Comparison of ENCODE assay signal across 7 cellular contexts in the genomic region with DNA sequence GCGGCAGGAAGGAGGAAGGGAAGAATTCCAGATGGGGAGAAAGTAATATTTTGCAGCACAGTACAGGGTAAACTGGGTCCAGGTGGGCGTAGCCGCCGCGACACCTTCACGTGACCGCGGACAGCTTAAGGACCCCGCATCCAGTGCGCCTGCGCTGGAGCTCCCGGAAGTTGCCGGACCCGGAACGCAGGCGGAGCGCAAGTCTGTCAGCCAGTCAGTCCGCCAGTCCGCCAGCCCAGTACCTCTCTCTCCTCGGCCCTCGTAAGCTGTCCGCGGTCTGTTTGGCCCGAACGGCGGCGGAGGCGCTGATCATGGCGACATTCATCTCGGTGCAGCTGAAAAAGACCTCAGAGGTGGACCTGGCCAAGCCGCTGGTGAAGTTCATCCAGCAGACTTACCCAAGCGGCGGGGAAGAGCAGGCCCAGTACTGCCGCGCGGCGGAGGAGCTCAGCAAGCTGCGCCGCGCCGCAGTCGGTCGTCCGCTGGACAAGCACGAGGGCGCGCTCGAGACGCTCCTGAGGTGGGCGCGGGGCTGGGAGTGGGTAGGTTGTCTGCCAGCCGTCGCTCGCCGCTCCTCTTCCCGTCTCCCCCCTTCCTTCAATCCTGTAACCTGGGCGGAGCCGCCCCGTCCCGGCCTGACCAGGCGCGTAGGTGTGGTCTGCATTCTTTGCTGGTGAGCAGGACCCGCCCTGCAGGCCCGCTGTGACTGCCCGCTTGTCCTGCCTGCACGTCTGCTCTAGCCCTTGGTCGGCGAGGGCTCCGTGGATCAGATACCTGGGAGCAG. TPM values are rescaled to one million over a fixed set of nuclear protein-coding genes. Genes with fewer than 3 reads are reported as not detected.
A peak's percentile ranks its signal among the peaks of the same experiment; 100 is the strongest.
DNase-seq lines count a peak whose midpoint lies in the region; ATAC-seq, FAIRE-seq and TF ChIP-seq lines count a peak whose summit lies in the region.

TSS of gene PDCD6IP (plus strand) at position 213 of the 784 bp plus-strand sequence. CDS start at position 312, 99 bp downstream.

- H3K36me3 Mint-ChIP-seq in T-helper 2 cell treated with Interferon-gamma antibody and Interleukin-4, amounts not matched to agents 5 μg/mL and 100 μg/mL, for 36 hours (ENCODE audit: low read depth), result peaks cover 27% of the 10 kb centered on the region
- H3K36me3 Mint-ChIP-seq in astrocyte (ENCODE audit: low read depth, unreplicated experiment), result peaks cover 17% of the 10 kb centered on the region

- peak within 1 kb of the TSS; percentile 97 for H3K27ac Mint-ChIP-seq in T-helper 2 cell treated with Interferon-gamma antibody and Interleukin-4, amounts not matched to agents 5 μg/mL and 100 μg/mL, for 36 hours
- H3K27ac Mint-ChIP-seq in astrocyte (ENCODE audit: unreplicated experiment), result peak within 1 kb of the TSS; percentile 98

- H3K36me3 ChIP-seq in astrocyte (ENCODE audit: insufficient read depth, low read length), result peaks cover 3% of the 10 kb centered on the region

- no peaks in the 10 kb centered on the region for H3K9me3 Mint-ChIP-seq in T-helper 2 cell treated with Interferon-gamma antibody and Interleukin-4, amounts not matched to agents 5 μg/mL and 100 μg/mL, for 36 hours
- H3K9me3 Mint-ChIP-seq in astrocyte (ENCODE audit: unreplicated experiment), result no peaks in the 10 kb centered on the region

- H3K4me3 Mint-ChIP-seq in T-helper 2 cell treated with Interferon-gamma antibody and Interleukin-4, amounts not matched to agents 5 μg/mL and 100 μg/mL, for 36 hours, result peak within 1 kb of the TSS; percentile 99
- peak within 1 kb of the TSS; percentile 96 for H3K4me3 Mint-ChIP-seq in astrocyte (ENCODE audit: unreplicated experiment)

- peaks cover 6% of the 10 kb centered on the region for H3K27me3 Mint-ChIP-seq in T-helper 2 cell treated with Interferon-gamma antibody and Interleukin-4, amounts not matched to agents 5 μg/mL and 100 μg/mL, for 36 hours (ENCODE audit: low read depth)
- H3K27me3 Mint-ChIP-seq in astrocyte (ENCODE audit: low read depth, unreplicated experiment), result no peaks in the 10 kb centered on the region

- peak within 1 kb of the TSS; percentile 97 for H3K9ac ChIP-seq in astrocyte (ENCODE audit: low read length)

- TF ChIP-seq CTCF in astrocyte (IDR thresholded peaks at IDR 0.05; ENCODE audit: insufficient read depth, low read depth, low read length), result no peak

- FAIRE-seq in astrocyte (lab: Jason Lieb, UNC), result no peak

- peaks cover 57% of the 10 kb centered on the region for H3K79me2 ChIP-seq in astrocyte (ENCODE audit: insufficient read depth, low read length)

- DNase-seq in NCI-H1930 (lab: John Stamatoyannopoulos, UW), result peak; percentile 60 to 74
- DNase-seq in T-helper 2 cell treated with Interferon-gamma antibody and Interleukin-4, amounts not matched to agents 5 μg/mL and 100 μg/mL, for 36 hours (ENCODE audit: low spot score), result peak; percentile 92
- DNase-seq in astrocyte (ENCODE audit: low read depth), result peak; percentile 88
- peak; percentile 93 for DNase-seq in hepatic stellate cell (ENCODE audit: low spot score)
- peak; percentile 88 for DNase-seq in renal cortical epithelial cell (ENCODE audit: low read depth)

- peak; percentile 73 for ATAC-seq in GM18499 (IDR thresholded peaks at IDR 0.05; ENCODE audit: insufficient read depth, unreplicated experiment)
- ATAC-seq in HG02885 (IDR thresholded peaks at IDR 0.05; ENCODE audit: poor library complexity, unreplicated experiment), result peak; percentile 91

- peak within 1 kb of the TSS; percentile 98 for H3K4me2 ChIP-seq in astrocyte (ENCODE audit: low read length)

- peaks cover 18% of the 10 kb centered on the region for H3K4me1 ChIP-seq in astrocyte (ENCODE audit: insufficient read depth, low read length)

- H3K4me3 ChIP-seq in astrocyte (ENCODE audit: insufficient read depth, low read depth, low read length), result peak within 1 kb of the TSS; percentile 93

- no peaks in the 10 kb centered on the region for H3K27me3 ChIP-seq in astrocyte (ENCODE audit: insufficient read depth, low read length)

- peak within 1 kb of the TSS; percentile 79 for H2AFZ ChIP-seq in astrocyte (ENCODE audit: low read depth, low read length)

- peak within 1 kb of the TSS; percentile 98 for H3K27ac ChIP-seq in astrocyte (ENCODE audit: low read depth, low read length)

- H4K20me1 ChIP-seq in astrocyte (ENCODE audit: insufficient read depth, low read length), result peaks cover 30% of the 10 kb centered on the region

- peaks cover 40% of the 10 kb centered on the region for H3K4me1 Mint-ChIP-seq in T-helper 2 cell treated with Interferon-gamma antibody and Interleukin-4, amounts not matched to agents 5 μg/mL and 100 μg/mL, for 36 hours (ENCODE audit: low read depth)
- H3K4me1 Mint-ChIP-seq in astrocyte (ENCODE audit: low read depth, unreplicated experiment), result peaks cover 19% of the 10 kb centered on the region

- H3K9me3 ChIP-seq in astrocyte (ENCODE audit: insufficient read depth, low read depth, low read length), result no peaks in the 10 kb centered on the region

RNA-seq across cellular contexts. Expression of gene PDCD6IP, which starts in this region (rescaled TPM):
- total RNA-seq in astrocyte, result 203 and 230 TPM in 2 replicates
- total RNA-seq in renal cortical epithelial cell, result 259 and 370 TPM in 2 replicates

Comparison
In these comparisons a context has a peak if more than half of its experiments do, and no peak if none do; other contexts are left out.
1. Peak in every context shown above with its lines: DNase-seq, ATAC-seq, H3K4me3 ChIP-seq and H3K27ac ChIP-seq.